In genomic region chr7:130242198-130243014, GRCh38 we compare ENCODE assay signal across 8 cellular contexts. TPM values are rescaled to one million over a fixed set of nuclear protein-coding genes. Genes with fewer than 3 reads are reported as not detected.
A peak's percentile ranks its signal among the peaks of the same experiment; 100 is the strongest.
DNase-seq lines count a peak whose midpoint lies in the region; ATAC-seq and TF ChIP-seq lines count a peak whose summit lies in the region.

No MANE protein-coding gene starts in this region.

- ATAC-seq in GM18867 (IDR thresholded peaks at IDR 0.05; ENCODE audit: unreplicated experiment) = peak; percentile 50
- no peak for ATAC-seq in HG03039 (IDR thresholded peaks at IDR 0.05; ENCODE audit: unreplicated experiment)

- H3K4me1 ChIP-seq in liver (ENCODE audit: control insufficient read depth in 4 of 4, insufficient read depth in 4 of 4, low read length in 3 of 4) = no peaks in the 10 kb centered on the region

- TF ChIP-seq CTCF in liver (IDR thresholded peaks at IDR 0.05; ENCODE audit: low read depth, low read length, missing input control) = peak; percentile 74

- no peaks in the 10 kb centered on the region for H3K27me3 ChIP-seq in liver (ENCODE audit: control insufficient read depth in 4 of 4, insufficient read depth in 4 of 4, low read length in 3 of 4)

- no peaks in the 10 kb centered on the region for H3K36me3 ChIP-seq in liver (ENCODE audit: control insufficient read depth in 4 of 4, insufficient read depth in 3 of 4, low read depth in 1 of 4, low read length in 3 of 4)

- H3K9me3 ChIP-seq in liver (ENCODE audit: control insufficient read depth in 4 of 4, low read length in 3 of 4) = no peaks in the 10 kb centered on the region

- TF ChIP-seq RAD21 in liver (IDR thresholded peaks at IDR 0.05) = peak; percentile 87 to 93

- peak; percentile 70 for DNase-seq in AG08396 (ENCODE audit: low spot score)
- peak; percentile 70 for DNase-seq in NCI-H146 (lab: John Stamatoyannopoulos, UW)
- DNase-seq in activated CD4-positive, CD25-positive, alpha-beta regulatory T cell treated with anti-CD3 and anti-CD28 coated beads, Interleukin-2, amount 50 U/mL, for 16 hours (ENCODE audit: low read depth, low spot score) = peak; percentile 27
- peak; percentile 7 for DNase-seq in cerebellar cortex (ENCODE audit: low spot score)
- peak; percentile 37 for DNase-seq in stimulated activated CD8-positive, alpha-beta memory T cell treated with anti-CD3 and anti-CD28 coated beads, Interleukin-15, amount 100 ng/mL, for 1 hour (ENCODE audit: low read depth)

- H3K4me3 ChIP-seq in liver (ENCODE audit: low read depth in 1 of 3, low read length in 3 of 3) = no peak overlapping the region

- H3K27ac ChIP-seq in liver (ENCODE audit: low read depth in 1 of 2, low read length in 2 of 2) = no peak overlapping the region

- 24% methylated on average over 5 of the region's 5 CpGs for WGBS in liver

- no peak overlapping the region for H3K9ac ChIP-seq in liver (ENCODE audit: low read depth in 1 of 2, low read length in 2 of 2)

TF ChIP-seq in liver, 16 proteins besides CTCF, POLR2A, EP300 and RAD21:
- TF ChIP-seq MAX (IDR thresholded peaks at IDR 0.05) = no peak
- peak in 1 of 2 donors; percentile 11 for TF ChIP-seq HNF4A (conservative IDR thresholded peaks at IDR 0.05)
- TF ChIP-seq HNF4G (IDR thresholded peaks at IDR 0.05) = no peak
- no peak for TF ChIP-seq SP1 (IDR thresholded peaks at IDR 0.05)

RNA-seq across cellular contexts. Expression of gene CPA2, which starts 24.3 kb away (rescaled TPM):
- not detected for total RNA-seq in liver
- polyA plus RNA-seq in liver = not detected

RNA-seq across cellular contexts. Expression of gene SSMEM1, which starts 34.7 kb away (rescaled TPM):
- not detected for total RNA-seq in liver
- not detected for polyA plus RNA-seq in liver

RNA-seq across cellular contexts. Expression of gene TMEM209, which starts 37.2 kb away (rescaled TPM):
- total RNA-seq in liver = 10 to 100 TPM in 1 of 2 donors, 1 to 10 TPM in 1; 9.0 to 10.1 TPM
- polyA plus RNA-seq in liver = 1 to 10 TPM; 4.5 to 9.0 TPM

RNA-seq across cellular contexts. Expression of gene CPA4, which starts 50.6 kb away (rescaled TPM):
- total RNA-seq in liver = under 1 TPM in 1 of 2 donors, not detected in 1; 0.05 TPM
- polyA plus RNA-seq in liver = under 1 TPM in 1 of 2 donors, not detected in 1; 0.03 TPM

Comparison
In these comparisons a context has a peak if more than half of its experiments do, and no peak if none do; other contexts are left out.
1. DNase-seq: peak in every context shown above with its lines; median percentile 70 in AG08396; 70 in NCI-H146; 37 in stimulated activated CD8-positive, alpha-beta memory T cell treated with anti-CD3 and anti-CD28 coated beads, Interleukin-15, amount 100 ng/mL, for 1 hour; 27 in activated CD4-positive, CD25-positive, alpha-beta regulatory T cell treated with anti-CD3 and anti-CD28 coated beads, Interleukin-2, amount 50 U/mL, for 16 hours; 7 in cerebellar cortex.